Comparison of ENCODE assay signal across 23 cellular contexts in the genomic region with DNA sequence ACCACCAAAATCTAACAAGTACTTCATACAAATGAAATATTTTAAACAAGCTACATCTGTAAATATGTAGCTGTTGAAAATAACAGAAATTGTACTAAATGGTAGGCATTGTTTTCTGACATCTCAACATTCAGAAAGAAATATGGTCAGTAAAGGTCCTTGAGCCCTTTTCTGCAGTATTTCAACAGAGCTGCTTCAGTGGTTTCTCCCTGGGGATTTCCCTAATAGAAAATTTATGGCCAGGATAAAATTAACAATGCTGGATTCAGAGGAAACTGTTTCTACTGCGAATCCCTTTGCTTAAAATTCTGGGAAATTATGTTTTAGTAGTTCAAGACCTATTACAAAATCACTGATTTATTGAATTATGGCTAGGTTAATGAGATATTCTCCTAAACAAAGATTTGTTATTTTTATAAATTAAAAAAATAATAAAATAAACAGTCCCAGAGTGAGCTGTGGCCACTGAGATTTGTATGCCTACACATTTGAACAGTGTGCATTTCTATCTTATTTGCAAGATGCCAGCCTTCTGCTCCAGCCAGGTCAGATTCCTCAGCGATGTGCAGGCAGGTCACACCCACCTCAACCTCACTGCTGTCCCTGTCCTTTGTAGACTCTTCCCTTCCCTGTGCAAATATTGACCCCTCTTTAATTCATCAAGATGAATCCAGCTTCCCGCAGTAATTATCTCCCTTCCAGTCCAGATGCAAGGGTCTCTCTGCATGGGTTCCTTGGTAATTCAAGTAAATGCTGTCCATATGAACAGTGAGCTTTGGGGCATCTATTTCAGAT.
DNase-seq lines count a peak whose midpoint lies in the region; FAIRE-seq and TF ChIP-seq lines count a peak whose summit lies in the region.
"Had no signal": no experiment of that assay in that cellular context is flagged by ENCODE, and none has a peak within 500 bp of the region (broad histone marks: within the 10 kb centered on the region; RNA-seq: fewer than 3 reads in every experiment).

No MANE protein-coding gene starts in this region.

- intact Hi-C loops in testis (cut with DNase I; ENCODE audit: low total_unique reads): no loop called here

- DNase-seq in AG10803 (ENCODE audit: low read depth) (peak; percentile 11), NCI-H146 (lab: John Stamatoyannopoulos, UW) (peak; percentile 71), SW480 (ENCODE audit: low spot score) (peak; percentile 7), left kidney (ENCODE audit: low read depth, low spot score) (peak; percentile 68), testis (no peak), GM19239 (ENCODE audit: insufficient read length, low spot score) (no peak), mucosa of gallbladder (ENCODE audit: low spot score) (no peak), T-helper 1 cell (no peak)
- DNase-seq: ACHN; activated CD4-positive, alpha-beta T cell treated with anti-CD3 and anti-CD28 coated beads for 1 hour; activated CD8-positive, alpha-beta memory T cell treated with anti-CD3 and anti-CD28 coated beads for 24 hours; activated naive CD8-positive, alpha-beta T cell treated with anti-CD3 and anti-CD28 coated beads for 36 hours; CD4-positive, CD25-positive, alpha-beta regulatory T cell; cortex of kidney; gastrocnemius medialis; left lung; mucosa of descending colon; NCI-H187 treated with DMSO at 0.1 percent for 48 hours; NCI-H526 treated with DMSO at 0.1 percent for 48 hours; stimulated activated CD4-positive, alpha-beta T cell treated with anti-CD3 and anti-CD28 coated beads, Interleukin-12 subunit alpha, Interleukin-12 subunit beta, amount 100 ng/mL, for 4 hours had no signal

- no peaks in the 10 kb centered on the region for H3K36me3 ChIP-seq in testis (ENCODE audit: low read depth, missing control alignments)
- H3K36me3 ChIP-seq: gastrocnemius medialis, left lung, neutrophil, vagina had no signal

- no peak for TF ChIP-seq CTCF in AG10803 (conservative IDR thresholded peaks at IDR 0.05; ENCODE audit: low read length)
- no peak for TF ChIP-seq CTCF in testis (IDR thresholded peaks at IDR 0.05)

- H3K27me3 ChIP-seq in testis: no peaks in the 10 kb centered on the region
- H3K27me3 ChIP-seq: gastrocnemius medialis, left lung, neutrophil, vagina had no signal

- H3K9me3 ChIP-seq in testis: no peaks in the 10 kb centered on the region
- H3K9me3 ChIP-seq: gastrocnemius medialis, left lung, mucosa of descending colon, neutrophil, vagina had no signal

- H3K27ac ChIP-seq in testis: no peak overlapping the region
- H3K27ac ChIP-seq: gastrocnemius medialis, HL-60, left lung, neutrophil, vagina had no signal

- 31 to 41% methylated on average over 3 of the region's 3 CpGs for WGBS in testis, 2 donors

- H3K4me3 ChIP-seq in AG10803 (ENCODE audit: low read length) (no peak overlapping the region), testis (no peak overlapping the region)
- H3K4me3 ChIP-seq: gastrocnemius medialis, left lung, mucosa of descending colon, vagina had no signal

- TF ChIP-seq POLR2A in testis (IDR thresholded peaks at IDR 0.05): no peak

- no peak for FAIRE-seq in GM19239 (lab: Jason Lieb, UNC)

- H3K4me1 ChIP-seq in testis: no peaks in the 10 kb centered on the region
- H3K4me1 ChIP-seq: gastrocnemius medialis, left lung, vagina had no signal

Comparison
In these comparisons a context has a peak if more than half of its experiments do, and no peak if none do; other contexts are left out.
1. DNase-seq: peak in AG10803 (single experiment), NCI-H146 (single experiment), SW480 (single experiment) and left kidney (single experiment); none in testis (single experiment), GM19239 (single experiment), mucosa of gallbladder (single experiment) and T-helper 1 cell (0 of 5).